10 cellular contexts compared by ENCODE assay signal in genomic region chr14:24277606-24278321, GRCh38. TPM values are rescaled to one million over a fixed set of nuclear protein-coding genes. Genes with fewer than 3 reads are reported as not detected.
A peak's percentile ranks its signal among the peaks of the same experiment; 100 is the strongest.
DNase-seq lines count a peak whose midpoint lies in the region; ATAC-seq lines count a peak whose summit lies in the region.
"Had no signal": no experiment of that assay in that cellular context is flagged by ENCODE, and none has a peak within 500 bp of the region (broad histone marks: within the 10 kb centered on the region; RNA-seq: fewer than 3 reads in every experiment).

No MANE protein-coding gene starts in this region.

- peaks cover 57% of the 10 kb centered on the region for H3K4me1 Mint-ChIP-seq in activated naive CD8-positive, alpha-beta T cell treated with anti-CD3 and anti-CD28 coated beads for 36 hours
- H3K4me1 Mint-ChIP-seq in natural killer cell treated with Interleukin-12 subunit alpha and Interleukin-12 subunit beta and Interleukin-15 and Interleukin-18, amount 100 ng/mL, for 72 hours (ENCODE audit: low read depth in 2 of 2): peaks cover 40 to 47% of the 10 kb centered on the region in 2 donors
- H3K4me1 Mint-ChIP-seq in activated T-helper 1 cell treated with anti-CD3 and anti-CD28 coated beads, Interleukin-12 subunit alpha, Interleukin-12 subunit beta, Interleukin-2, Interleukin-4 antibody, amounts not matched to agents 30 ng/mL and 10 ng/mL and 1 ng/mL, durations not matched to agents 14 hours and 24 hours and 36 hours (ENCODE audit: low read depth): peaks cover 51% of the 10 kb centered on the region

- H3K27me3 Mint-ChIP-seq in activated naive CD8-positive, alpha-beta T cell treated with anti-CD3 and anti-CD28 coated beads for 36 hours: no peaks in the 10 kb centered on the region
- H3K27me3 Mint-ChIP-seq in natural killer cell treated with Interleukin-12 subunit alpha and Interleukin-12 subunit beta and Interleukin-15 and Interleukin-18, amount 100 ng/mL, for 72 hours: no peaks in the 10 kb centered on the region
- no peaks in the 10 kb centered on the region for H3K27me3 Mint-ChIP-seq in activated T-helper 1 cell treated with anti-CD3 and anti-CD28 coated beads, Interleukin-12 subunit alpha, Interleukin-12 subunit beta, Interleukin-2, Interleukin-4 antibody, amounts not matched to agents 30 ng/mL and 10 ng/mL and 1 ng/mL, durations not matched to agents 14 hours and 24 hours and 36 hours (ENCODE audit: insufficient read depth)

- peak overlapping the region; percentile 66 for H3K27ac Mint-ChIP-seq in activated naive CD8-positive, alpha-beta T cell treated with anti-CD3 and anti-CD28 coated beads for 36 hours
- H3K27ac Mint-ChIP-seq in natural killer cell treated with Interleukin-12 subunit alpha and Interleukin-12 subunit beta and Interleukin-15 and Interleukin-18, amount 100 ng/mL, for 72 hours: peak overlapping the region; percentile 50 to 60
- H3K27ac Mint-ChIP-seq in activated T-helper 1 cell treated with anti-CD3 and anti-CD28 coated beads, Interleukin-12 subunit alpha, Interleukin-12 subunit beta, Interleukin-2, Interleukin-4 antibody, amounts not matched to agents 30 ng/mL and 10 ng/mL and 1 ng/mL, durations not matched to agents 14 hours and 24 hours and 36 hours: no peak overlapping the region

- peak overlapping the region in 2 of 10 experiments; percentile 10 to 21; a peak in 3 of 20 replicates for H3K4me3 ChIP-seq in BLaER1 treated with 17β-estradiol and CSF1 and Interleukin-3, amounts not matched to agents 10 nM and 100 nM
- H3K4me3 ChIP-seq in Karpas-422 (ENCODE audit: low read length): no peak overlapping the region

- peaks cover 15% of the 10 kb centered on the region for H3K36me3 Mint-ChIP-seq in activated naive CD8-positive, alpha-beta T cell treated with anti-CD3 and anti-CD28 coated beads for 36 hours
- H3K36me3 Mint-ChIP-seq in natural killer cell treated with Interleukin-12 subunit alpha and Interleukin-12 subunit beta and Interleukin-15 and Interleukin-18, amount 100 ng/mL, for 72 hours: no peaks in the 10 kb centered on the region
- peaks cover 6% of the 10 kb centered on the region for H3K36me3 Mint-ChIP-seq in activated T-helper 1 cell treated with anti-CD3 and anti-CD28 coated beads, Interleukin-12 subunit alpha, Interleukin-12 subunit beta, Interleukin-2, Interleukin-4 antibody, amounts not matched to agents 30 ng/mL and 10 ng/mL and 1 ng/mL, durations not matched to agents 14 hours and 24 hours and 36 hours (ENCODE audit: low read depth)

- H2AFZ ChIP-seq in Karpas-422 (ENCODE audit: low read length): no peak overlapping the region

- peak overlapping the region; percentile 27 to 83 (median 72); a peak in 19 of 22 replicates for H3K9ac ChIP-seq in BLaER1 treated with 17β-estradiol and CSF1 and Interleukin-3, amounts not matched to agents 10 nM and 100 nM
- H3K9ac ChIP-seq in Karpas-422 (ENCODE audit: low read length): peak overlapping the region; percentile 28

- peaks cover 33 to 100% (median 91%) of the 10 kb centered on the region in 10 experiments for H3K4me1 ChIP-seq in BLaER1 treated with 17β-estradiol and CSF1 and Interleukin-3, amounts not matched to agents 10 nM and 100 nM
- peaks cover 49% of the 10 kb centered on the region for H3K4me1 ChIP-seq in Karpas-422 (ENCODE audit: low read length)

- H3K4me3 Mint-ChIP-seq in activated naive CD8-positive, alpha-beta T cell treated with anti-CD3 and anti-CD28 coated beads for 36 hours: no peak overlapping the region
- H3K4me3 Mint-ChIP-seq in natural killer cell treated with Interleukin-12 subunit alpha and Interleukin-12 subunit beta and Interleukin-15 and Interleukin-18, amount 100 ng/mL, for 72 hours: no peak overlapping the region
- H3K4me3 Mint-ChIP-seq in activated T-helper 1 cell treated with anti-CD3 and anti-CD28 coated beads, Interleukin-12 subunit alpha, Interleukin-12 subunit beta, Interleukin-2, Interleukin-4 antibody, amounts not matched to agents 30 ng/mL and 10 ng/mL and 1 ng/mL, durations not matched to agents 14 hours and 24 hours and 36 hours: no peak overlapping the region

- H4K20me1 ChIP-seq in BLaER1 treated with 17β-estradiol and CSF1 and Interleukin-3, amounts not matched to agents 10 nM and 100 nM: no peaks in the 10 kb centered on the region
- no peaks in the 10 kb centered on the region for H4K20me1 ChIP-seq in Karpas-422 (ENCODE audit: insufficient read depth, low read depth, low read length)

- peak overlapping the region; percentile 70 to 97 (median 86) for H3K4me2 ChIP-seq in BLaER1 treated with 17β-estradiol and CSF1 and Interleukin-3, amounts not matched to agents 10 nM and 100 nM
- no peak overlapping the region for H3K4me2 ChIP-seq in Karpas-422 (ENCODE audit: low read depth, low read length, poor library complexity, severe bottlenecking)

- no peaks in the 10 kb centered on the region for H3K36me3 ChIP-seq in BLaER1 treated with 17β-estradiol and CSF1 and Interleukin-3, amounts not matched to agents 10 nM and 100 nM
- H3K36me3 ChIP-seq in Karpas-422 (ENCODE audit: insufficient read depth, low read length): no peaks in the 10 kb centered on the region

- intact Hi-C loops in activated T-helper 1 cell treated with anti-CD3 and anti-CD28 coated beads, Interleukin-12 subunit alpha, Interleukin-12 subunit beta, Interleukin-2, Interleukin-4 antibody, amounts not matched to agents 30 ng/mL and 10 ng/mL and 1 ng/mL, durations not matched to agents 14 hours and 24 hours and 36 hours (cut with micrococcal nuclease): no loop called here

- H3K9me2 ChIP-seq in Karpas-422 (replicated peaks; ENCODE audit: insufficient read depth, low read length): no peaks in the 10 kb centered on the region

- H3K79me2 ChIP-seq in Karpas-422 (ENCODE audit: low read length): peaks cover 19% of the 10 kb centered on the region

- H3K27ac ChIP-seq in BLaER1 treated with 17β-estradiol and CSF1 and Interleukin-3, amounts not matched to agents 10 nM and 100 nM: peak overlapping the region; percentile 68 to 100 (median 90)
- H3K27ac ChIP-seq in Karpas-422 (ENCODE audit: low read length): no peak overlapping the region

- no peaks in the 10 kb centered on the region for H3K27me3 ChIP-seq in BLaER1 treated with 17β-estradiol and CSF1 and Interleukin-3, amounts not matched to agents 10 nM and 100 nM
- no peaks in the 10 kb centered on the region for H3K27me3 ChIP-seq in Karpas-422 (ENCODE audit: low read length)

- peak; percentile 60 for DNase-seq in Karpas-422
- no peak for DNase-seq in activated naive CD8-positive, alpha-beta T cell treated with anti-CD3 and anti-CD28 coated beads for 36 hours
- DNase-seq in natural killer cell treated with Interleukin-12 subunit alpha and Interleukin-12 subunit beta and Interleukin-15 and Interleukin-18, amount 100 ng/mL, for 72 hours (ENCODE audit: low spot score): no peak
- no peak for DNase-seq in activated T-helper 1 cell treated with anti-CD3 and anti-CD28 coated beads, Interleukin-12 subunit alpha, Interleukin-12 subunit beta, Interleukin-2, Interleukin-4 antibody, amounts not matched to agents 30 ng/mL and 10 ng/mL and 1 ng/mL, durations not matched to agents 14 hours and 24 hours and 36 hours (ENCODE audit: low spot score)
- no peak for DNase-seq in cerebellar nuclear complex (lab: John Stamatoyannopoulos, UW)
- no peak for DNase-seq in DMS153 (lab: John Stamatoyannopoulos, UW)
- DNase-seq: activated effector memory CD4-positive, alpha-beta T cell treated with Interleukin-2 at 50 U/mL for 16 hours; Calu3 had no signal

- peak in 1 of 2 donors; percentile 17 for ATAC-seq in natural killer cell treated with Interleukin-12 subunit alpha and Interleukin-12 subunit beta and Interleukin-15 and Interleukin-18, amount 100 ng/mL, for 72 hours
- no peak for ATAC-seq in GM19467 (IDR thresholded peaks at IDR 0.05; ENCODE audit: unreplicated experiment)

- peaks cover 7% of the 10 kb centered on the region for H3K9me3 Mint-ChIP-seq in activated naive CD8-positive, alpha-beta T cell treated with anti-CD3 and anti-CD28 coated beads for 36 hours
- no peaks in the 10 kb centered on the region for H3K9me3 Mint-ChIP-seq in natural killer cell treated with Interleukin-12 subunit alpha and Interleukin-12 subunit beta and Interleukin-15 and Interleukin-18, amount 100 ng/mL, for 72 hours
- no peaks in the 10 kb centered on the region for H3K9me3 Mint-ChIP-seq in activated T-helper 1 cell treated with anti-CD3 and anti-CD28 coated beads, Interleukin-12 subunit alpha, Interleukin-12 subunit beta, Interleukin-2, Interleukin-4 antibody, amounts not matched to agents 30 ng/mL and 10 ng/mL and 1 ng/mL, durations not matched to agents 14 hours and 24 hours and 36 hours

- H3K9me3 ChIP-seq in BLaER1 treated with 17β-estradiol and CSF1 and Interleukin-3, amounts not matched to agents 10 nM and 100 nM (replicated peaks in 1 of 11): peaks cover 0 to 9% (median 0%) of the 10 kb centered on the region in 11 experiments; a peak in 2 of 22 replicates
- no peaks in the 10 kb centered on the region for H3K9me3 ChIP-seq in Karpas-422 (ENCODE audit: low read length)

RNA-seq across cellular contexts. Expression of gene RABGGTA, which starts 6.4 kb away (rescaled TPM):
- 45.1 and 64.1 TPM in 2 replicates for total RNA-seq in Karpas-422 (2014; rRNA removed; shearing (Covaris generic); ENCODE audit: low replicate concordance)
- 10 to 100 TPM; 34.5 to 36.1 TPM for total RNA-seq in activated naive CD8-positive, alpha-beta T cell treated with anti-CD3 and anti-CD28 coated beads for 36 hours
- total RNA-seq in natural killer cell treated with Interleukin-12 subunit alpha and Interleukin-12 subunit beta and Interleukin-15 and Interleukin-18, amount 100 ng/mL, for 72 hours: 10 to 100 TPM; 37.6 to 47.5 TPM
- total RNA-seq in activated T-helper 1 cell treated with anti-CD3 and anti-CD28 coated beads, Interleukin-12 subunit alpha, Interleukin-12 subunit beta, Interleukin-2, Interleukin-4 antibody, amounts not matched to agents 30 ng/mL and 10 ng/mL and 1 ng/mL, durations not matched to agents 14 hours and 24 hours and 36 hours: 52.2 and 54.4 TPM in 2 replicates

RNA-seq across cellular contexts. Expression of gene TGM1, which starts 14.8 kb away (rescaled TPM):
- 1.3 and 5.2 TPM in 2 replicates for total RNA-seq in Karpas-422 (2014; rRNA removed; shearing (Covaris generic); ENCODE audit: low replicate concordance)
- 1 to 10 TPM; 2.6 to 3.3 TPM for total RNA-seq in activated naive CD8-positive, alpha-beta T cell treated with anti-CD3 and anti-CD28 coated beads for 36 hours
- total RNA-seq in natural killer cell treated with Interleukin-12 subunit alpha and Interleukin-12 subunit beta and Interleukin-15 and Interleukin-18, amount 100 ng/mL, for 72 hours: 1 to 10 TPM; 2.5 to 8.7 TPM
- 4.1 and 4.8 TPM in 2 replicates for total RNA-seq in activated T-helper 1 cell treated with anti-CD3 and anti-CD28 coated beads, Interleukin-12 subunit alpha, Interleukin-12 subunit beta, Interleukin-2, Interleukin-4 antibody, amounts not matched to agents 30 ng/mL and 10 ng/mL and 1 ng/mL, durations not matched to agents 14 hours and 24 hours and 36 hours

RNA-seq across cellular contexts. Expression of gene DHRS1, which starts 21.8 kb away (rescaled TPM):
- 27.1 and 35.9 TPM in 2 replicates for total RNA-seq in Karpas-422 (2014; rRNA removed; shearing (Covaris generic); ENCODE audit: low replicate concordance)
- total RNA-seq in activated naive CD8-positive, alpha-beta T cell treated with anti-CD3 and anti-CD28 coated beads for 36 hours: 1 to 10 TPM; 7.4 to 8.6 TPM
- total RNA-seq in natural killer cell treated with Interleukin-12 subunit alpha and Interleukin-12 subunit beta and Interleukin-15 and Interleukin-18, amount 100 ng/mL, for 72 hours: 10 to 100 TPM; 15.6 to 17.4 TPM
- 7.5 TPM in 2 replicates for total RNA-seq in activated T-helper 1 cell treated with anti-CD3 and anti-CD28 coated beads, Interleukin-12 subunit alpha, Interleukin-12 subunit beta, Interleukin-2, Interleukin-4 antibody, amounts not matched to agents 30 ng/mL and 10 ng/mL and 1 ng/mL, durations not matched to agents 14 hours and 24 hours and 36 hours

RNA-seq across cellular contexts. Expression of gene NOP9, which starts 21.9 kb away (rescaled TPM):
- 42.0 and 44.7 TPM in 2 replicates for total RNA-seq in Karpas-422 (2014; rRNA removed; shearing (Covaris generic); ENCODE audit: low replicate concordance)
- 10 to 100 TPM; 40.9 to 45.0 TPM for total RNA-seq in activated naive CD8-positive, alpha-beta T cell treated with anti-CD3 and anti-CD28 coated beads for 36 hours
- total RNA-seq in natural killer cell treated with Interleukin-12 subunit alpha and Interleukin-12 subunit beta and Interleukin-15 and Interleukin-18, amount 100 ng/mL, for 72 hours: 10 to 100 TPM; 38.5 to 59.0 TPM
- total RNA-seq in activated T-helper 1 cell treated with anti-CD3 and anti-CD28 coated beads, Interleukin-12 subunit alpha, Interleukin-12 subunit beta, Interleukin-2, Interleukin-4 antibody, amounts not matched to agents 30 ng/mL and 10 ng/mL and 1 ng/mL, durations not matched to agents 14 hours and 24 hours and 36 hours: 49.3 and 52.6 TPM in 2 replicates

RNA-seq across cellular contexts. Expression of gene CIDEB, which starts 30.0 kb away (rescaled TPM):
- 7.1 and 9.9 TPM in 2 replicates for total RNA-seq in Karpas-422 (2014; rRNA removed; shearing (Covaris generic); ENCODE audit: low replicate concordance)
- total RNA-seq in activated naive CD8-positive, alpha-beta T cell treated with anti-CD3 and anti-CD28 coated beads for 36 hours: 1 to 10 TPM; 6.0 to 6.7 TPM
- total RNA-seq in natural killer cell treated with Interleukin-12 subunit alpha and Interleukin-12 subunit beta and Interleukin-15 and Interleukin-18, amount 100 ng/mL, for 72 hours: 10 to 100 TPM in 1 of 2 donors, 1 to 10 TPM in 1; 6.8 to 20.2 TPM
- 18.1 and 18.7 TPM in 2 replicates for total RNA-seq in activated T-helper 1 cell treated with anti-CD3 and anti-CD28 coated beads, Interleukin-12 subunit alpha, Interleukin-12 subunit beta, Interleukin-2, Interleukin-4 antibody, amounts not matched to agents 30 ng/mL and 10 ng/mL and 1 ng/mL, durations not matched to agents 14 hours and 24 hours and 36 hours
- total RNA-seq: Calu3 had no signal
